ENCODE assay signal across 8 cellular contexts in the genomic region with DNA sequence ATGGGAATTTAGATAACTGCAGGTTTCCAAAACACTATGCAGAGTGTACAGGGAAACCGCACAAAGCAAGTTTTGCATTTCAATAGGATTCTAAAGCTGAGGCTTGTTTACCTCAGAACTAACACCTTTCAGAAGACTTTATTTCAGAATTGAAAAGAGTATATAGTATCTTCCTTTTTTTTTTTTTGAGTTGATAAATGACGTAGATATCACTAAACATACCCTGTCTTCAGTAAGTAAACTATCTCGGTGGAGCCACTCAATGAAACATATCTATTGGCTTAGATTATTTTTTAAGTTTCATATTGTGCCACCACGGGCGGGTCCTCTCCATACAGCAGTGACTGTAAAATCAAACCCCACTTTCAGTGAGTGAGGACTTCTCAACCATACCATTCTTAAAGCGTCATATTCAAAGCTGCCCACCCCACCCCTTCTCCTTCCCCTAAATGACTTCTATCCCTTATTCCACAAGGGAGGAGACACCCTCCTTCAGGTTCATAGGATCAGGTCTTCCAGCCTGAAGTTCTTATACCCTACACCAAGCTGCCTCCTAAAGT. TPM values are rescaled to one million over a fixed set of nuclear protein-coding genes. Genes with fewer than 3 reads are reported as not detected.
DNase-seq lines count a peak whose midpoint lies in the region; ATAC-seq and TF ChIP-seq lines count a peak whose summit lies in the region.

No MANE protein-coding gene starts in this region.

- H3K79me2 ChIP-seq in hepatocyte, result peaks cover 29% of the 10 kb centered on the region

- peaks cover 8% of the 10 kb centered on the region for H4K20me1 ChIP-seq in hepatocyte (ENCODE audit: insufficient read depth, poor library complexity, severe bottlenecking)

- peak overlapping the region; percentile 79 for H3K27ac Mint-ChIP-seq in activated CD4-positive, alpha-beta T cell treated with anti-CD3 and anti-CD28 coated beads for 36 hours
- peak overlapping the region in 1 of 2 donors; percentile 86 for H3K27ac Mint-ChIP-seq in stimulated activated naive CD8-positive, alpha-beta T cell treated with anti-CD3 and anti-CD28 coated beads, Interleukin-15, amount 100 ng/mL, for 72 hours

- peaks cover 15% of the 10 kb centered on the region for H3K36me3 Mint-ChIP-seq in activated CD4-positive, alpha-beta T cell treated with anti-CD3 and anti-CD28 coated beads for 36 hours (ENCODE audit: low read depth)

- peaks cover 2% of the 10 kb centered on the region for H3K9me3 Mint-ChIP-seq in activated CD4-positive, alpha-beta T cell treated with anti-CD3 and anti-CD28 coated beads for 36 hours (ENCODE audit: low read depth)
- H3K9me3 Mint-ChIP-seq in stimulated activated naive CD8-positive, alpha-beta T cell treated with anti-CD3 and anti-CD28 coated beads, Interleukin-15, amount 100 ng/mL, for 72 hours, result no peaks in the 10 kb centered on the region

- no peaks in the 10 kb centered on the region for H3K27me3 Mint-ChIP-seq in activated CD4-positive, alpha-beta T cell treated with anti-CD3 and anti-CD28 coated beads for 36 hours
- no peaks in the 10 kb centered on the region for H3K27me3 Mint-ChIP-seq in stimulated activated naive CD8-positive, alpha-beta T cell treated with anti-CD3 and anti-CD28 coated beads, Interleukin-15, amount 100 ng/mL, for 72 hours

- H2AFZ ChIP-seq in hepatocyte, result peak overlapping the region; percentile 33

- TF ChIP-seq CTCF in hepatocyte (IDR thresholded peaks at IDR 0.05; ENCODE audit: poor library complexity), result no peak

- peak; percentile 40 for DNase-seq in activated CD4-positive, alpha-beta T cell treated with anti-CD3 and anti-CD28 coated beads for 36 hours
- DNase-seq in activated CD4-positive, alpha-beta T cell treated with anti-CD3 and anti-CD28 coated beads, Interleukin-2, amount 50 U/mL, for 1 hour, result no peak
- DNase-seq in T follicular helper cell (ENCODE audit: low read depth) (peak; percentile 7), hepatocyte (ENCODE audit: low spot score) (no peak), foreskin melanocyte (no peak), SHP77 (lab: John Stamatoyannopoulos, UW) (no peak), NCI-H345 treated with DMSO at 0.1 percent for 48 hours (lab: John Stamatoyannopoulos, UW; ENCODE audit: unreplicated experiment) (no peak)
- DNase-seq in stimulated activated naive CD8-positive, alpha-beta T cell treated with anti-CD3 and anti-CD28 coated beads, Interleukin-15, amount 100 ng/mL, for 72 hours, result no peak

- no peaks in the 10 kb centered on the region for H3K36me3 ChIP-seq in hepatocyte (replicated peaks; ENCODE audit: insufficient read depth, low read depth)

- H3K9me3 ChIP-seq in hepatocyte (ENCODE audit: low read depth), result no peaks in the 10 kb centered on the region

- H3K4me3 Mint-ChIP-seq in activated CD4-positive, alpha-beta T cell treated with anti-CD3 and anti-CD28 coated beads for 36 hours, result peak overlapping the region; percentile 42
- peak overlapping the region; percentile 69 to 83 for H3K4me3 Mint-ChIP-seq in stimulated activated naive CD8-positive, alpha-beta T cell treated with anti-CD3 and anti-CD28 coated beads, Interleukin-15, amount 100 ng/mL, for 72 hours

- no peak for ATAC-seq in activated CD4-positive, alpha-beta T cell treated with anti-CD3 and anti-CD28 coated beads for 36 hours
- ATAC-seq in stimulated activated naive CD8-positive, alpha-beta T cell treated with anti-CD3 and anti-CD28 coated beads, Interleukin-15, amount 100 ng/mL, for 72 hours, result no peak

- intact Hi-C loops in activated CD4-positive, alpha-beta T cell treated with anti-CD3 and anti-CD28 coated beads for 36 hours (cut with DNase I, micrococcal nuclease), result loop anchor here (5.0 kb wide), 3 partner anchors 77 to 1948 kb away; a partner anchor contains a TSS

- H3K4me1 Mint-ChIP-seq in activated CD4-positive, alpha-beta T cell treated with anti-CD3 and anti-CD28 coated beads for 36 hours, result peaks cover 58% of the 10 kb centered on the region
- peaks cover 44% of the 10 kb centered on the region for H3K4me1 Mint-ChIP-seq in stimulated activated naive CD8-positive, alpha-beta T cell treated with anti-CD3 and anti-CD28 coated beads, Interleukin-15, amount 100 ng/mL, for 72 hours

- no peak overlapping the region for H3K4me3 ChIP-seq in hepatocyte

- H3K9me2 ChIP-seq in hepatocyte (replicated peaks; ENCODE audit: insufficient read depth), result no peaks in the 10 kb centered on the region

- 75% methylated on average over 6 of the region's 6 CpGs for WGBS in hepatocyte (ENCODE audit: low lambda C conversion rate, missing lambda C conversion rate)

- H3K4me2 ChIP-seq in hepatocyte, result no peak overlapping the region

- no peaks in the 10 kb centered on the region for H3K27me3 ChIP-seq in hepatocyte

- H3K4me1 ChIP-seq in hepatocyte (ENCODE audit: insufficient read depth), result peaks cover 11% of the 10 kb centered on the region

- POLR2A ChIA-PET in activated CD4-positive, alpha-beta T cell treated with anti-CD3 and anti-CD28 coated beads for 36 hours (lab: Charles Lee), result interaction anchor here (0.6 to 1.2 kb wide), 2 partner anchors 138 to 159 kb away, joined by 4 read pairs; no protein-coding TSS in a partner anchor

- CTCF ChIA-PET in activated CD4-positive, alpha-beta T cell treated with anti-CD3 and anti-CD28 coated beads for 36 hours (lab: Charles Lee), result interaction anchor here (0.7 to 2.7 kb wide), 4 partner anchors 148 to 378 kb away, joined by 3 to 11 read pairs (median 8); no protein-coding TSS in a partner anchor

- H3K27ac ChIP-seq in hepatocyte, result peak overlapping the region; percentile 100

RNA-seq across cellular contexts. Expression of a gene that starts 2.0 kb away (rescaled TPM):
- total RNA-seq in activated CD4-positive, alpha-beta T cell treated with anti-CD3 and anti-CD28 coated beads for 36 hours, result 100 to 1,000 TPM; 164 to 226 TPM
- 122 and 165 TPM in 2 replicates for total RNA-seq in hepatocyte
- 30.2 and 30.4 TPM in 2 replicates for polyA plus RNA-seq in hepatocyte

Comparison
In these comparisons a context has a peak if more than half of its experiments do, and no peak if none do; other contexts are left out.
1. DNase-seq: peak in activated CD4-positive, alpha-beta T cell treated with anti-CD3 and anti-CD28 coated beads for 36 hours (single experiment) and T follicular helper cell (single experiment); none in activated CD4-positive, alpha-beta T cell treated with anti-CD3 and anti-CD28 coated beads, Interleukin-2, amount 50 U/mL, for 1 hour (single experiment), hepatocyte (single experiment), stimulated activated naive CD8-positive, alpha-beta T cell treated with anti-CD3 and anti-CD28 coated beads, Interleukin-15, amount 100 ng/mL, for 72 hours (0 of 2), foreskin melanocyte (single experiment), SHP77 (0 of 2) and NCI-H345 treated with DMSO at 0.1 percent for 48 hours (single experiment).